In genomic region chr1:234980224-234980656, GRCh38 we compare ENCODE assay signal across 8 cellular contexts.
DNase-seq lines count a peak whose midpoint lies in the region; ATAC-seq and TF ChIP-seq lines count a peak whose summit lies in the region.

No MANE protein-coding gene starts in this region.

- H3K4me1 Mint-ChIP-seq in stimulated activated naive CD8-positive, alpha-beta T cell treated with anti-CD3 and anti-CD28 coated beads, Interleukin-15, Interleukin-2, amounts not matched to agents 100 ng/mL and 50 ng/mL, for 24 hours (ENCODE audit: low read depth) = peaks cover 94% of the 10 kb centered on the region

- no peaks in the 10 kb centered on the region for H3K27me3 Mint-ChIP-seq in stimulated activated naive CD8-positive, alpha-beta T cell treated with anti-CD3 and anti-CD28 coated beads, Interleukin-15, Interleukin-2, amounts not matched to agents 100 ng/mL and 50 ng/mL, for 24 hours

- H3K9me3 Mint-ChIP-seq in stimulated activated naive CD8-positive, alpha-beta T cell treated with anti-CD3 and anti-CD28 coated beads, Interleukin-15, Interleukin-2, amounts not matched to agents 100 ng/mL and 50 ng/mL, for 24 hours = no peaks in the 10 kb centered on the region

- H3K27ac Mint-ChIP-seq in stimulated activated naive CD8-positive, alpha-beta T cell treated with anti-CD3 and anti-CD28 coated beads, Interleukin-15, Interleukin-2, amounts not matched to agents 100 ng/mL and 50 ng/mL, for 24 hours = peak overlapping the region; percentile 98

- H3K4me3 Mint-ChIP-seq in stimulated activated naive CD8-positive, alpha-beta T cell treated with anti-CD3 and anti-CD28 coated beads, Interleukin-15, Interleukin-2, amounts not matched to agents 100 ng/mL and 50 ng/mL, for 24 hours = peak overlapping the region; percentile 80

- ATAC-seq in GM21381 (IDR thresholded peaks at IDR 0.05; ENCODE audit: unreplicated experiment) = peak; percentile 3
- ATAC-seq in SK-N-SH treated with all-trans-retinoic acid at 6 μM for 48 hours = peak; percentile 51
- no peak for ATAC-seq in HG02981 (IDR thresholded peaks at IDR 0.05; ENCODE audit: unreplicated experiment)

- peaks cover 8% of the 10 kb centered on the region for H3K36me3 Mint-ChIP-seq in stimulated activated naive CD8-positive, alpha-beta T cell treated with anti-CD3 and anti-CD28 coated beads, Interleukin-15, Interleukin-2, amounts not matched to agents 100 ng/mL and 50 ng/mL, for 24 hours (ENCODE audit: low read depth)

- DNase-seq in glomerular visceral epithelial cell (ENCODE audit: extremely low spot score) (peak; percentile 63), NCI-H1694 (lab: John Stamatoyannopoulos, UW) (no peak), NCI-H2081 treated with DMSO at 0.1 percent for 48 hours (lab: John Stamatoyannopoulos, UW) (no peak)
- no peak for DNase-seq in stimulated activated CD4-positive, alpha-beta T cell treated with anti-CD3 and anti-CD28 coated beads, Interleukin-2, amount 100 ng/mL, for 48 hours

TF ChIP-seq in SK-N-SH treated with all-trans-retinoic acid at 6 μM for 48 hours, 23 proteins besides CTCF, POLR2A, EP300 and RAD21:
- no peak for TF ChIP-seq ZFP30 (CRISPR knock-in tag; IDR thresholded peaks at IDR 0.05)
- no peak for TF ChIP-seq ZNF8 (CRISPR knock-in tag; IDR thresholded peaks at IDR 0.05)
- 0 out of 2 replicates have a peak, but pooled peaks have one; percentile 10 for TF ChIP-seq ZC3H10 (CRISPR knock-in tag; IDR thresholded peaks at IDR 0.05)
- no peak for TF ChIP-seq TCF4 (CRISPR knock-in tag; IDR thresholded peaks at IDR 0.05; ENCODE audit: borderline replicate concordance)
